Comparison of ENCODE assay signal across 19 cellular contexts in genomic region chr1:233121947-233122559, GRCh38.
"Had no signal": no experiment of that assay in that cellular context is flagged by ENCODE, and none has a peak within 500 bp of the region (broad histone marks: within the 10 kb centered on the region; RNA-seq: fewer than 3 reads in every experiment).

No MANE protein-coding gene starts in this region.

- H3K27ac ChIP-seq: cardiac muscle cell, esophagus muscularis mucosa, lower lobe of right lung, neural progenitor cell, spleen, upper lobe of left lung had no signal

- H3K36me3 ChIP-seq: cardiac muscle cell, lower lobe of right lung, neural progenitor cell, upper lobe of left lung had no signal

- H3K4me1 ChIP-seq: esophagus muscularis mucosa, lower lobe of right lung, neural progenitor cell, spleen, upper lobe of left lung had no signal

- H3K9ac ChIP-seq: neural progenitor cell had no signal

- H3K9me3 Mint-ChIP-seq: activated naive CD8-positive, alpha-beta T cell treated with anti-CD3 and anti-CD28 coated beads for 36 hours; dendritic cell treated with granulocyte-macrophage colony-stimulating factor and Interleukin-4, amounts not matched to agents 40 ng/mL and 50 ng/mL, for 4 days; effector memory CD8-positive, alpha-beta T cell; neural progenitor cell had no signal

- H2AFZ ChIP-seq: neural progenitor cell had no signal

- H3K4me1 Mint-ChIP-seq: activated naive CD8-positive, alpha-beta T cell treated with anti-CD3 and anti-CD28 coated beads for 36 hours; naive thymus-derived CD4-positive, alpha-beta T cell; neural progenitor cell had no signal

- H3K36me3 Mint-ChIP-seq: neural progenitor cell had no signal

- H3K27me3 Mint-ChIP-seq: activated naive CD8-positive, alpha-beta T cell treated with anti-CD3 and anti-CD28 coated beads for 36 hours; dendritic cell treated with granulocyte-macrophage colony-stimulating factor and Interleukin-4, amounts not matched to agents 40 ng/mL and 50 ng/mL, for 4 days; effector memory CD8-positive, alpha-beta T cell; naive thymus-derived CD4-positive, alpha-beta T cell; T-helper 17 cell had no signal

- DNase-seq: activated CD4-positive, alpha-beta T cell treated with anti-CD3 and anti-CD28 coated beads for 4 hours; activated CD4-positive, alpha-beta T cell treated with anti-CD3 and anti-CD28 coated beads, Interleukin-2, amount 50 U/mL, for 48 hours; activated CD4-positive, CD25-positive, alpha-beta regulatory T cell; activated naive CD4-positive, alpha-beta T cell treated with Interleukin-2 at 50 U/mL for 16 hours; activated naive CD8-positive, alpha-beta T cell treated with anti-CD3 and anti-CD28 coated beads for 36 hours; activated T-cell treated with anti-CD3 and anti-CD28 coated beads, Interleukin-2, amount 50 U/mL, for 48 hours; effector memory CD8-positive, alpha-beta T cell; foreskin fibroblast; lower lobe of right lung; naive thymus-derived CD4-positive, alpha-beta T cell; spleen; stimulated activated CD4-positive, alpha-beta T cell treated with anti-CD3 and anti-CD28 coated beads, Interleukin-4, amount 100 ng/mL, for 1 hour; stimulated activated naive CD4-positive, alpha-beta T cell treated with Interleukin-2 at 50 U/mL for 16 hours; T-helper 17 cell; upper lobe of left lung had no signal

- H3K9me3 ChIP-seq: esophagus muscularis mucosa, lower lobe of right lung, spleen, upper lobe of left lung had no signal

- H3K27ac Mint-ChIP-seq: activated naive CD8-positive, alpha-beta T cell treated with anti-CD3 and anti-CD28 coated beads for 36 hours; dendritic cell treated with granulocyte-macrophage colony-stimulating factor and Interleukin-4, amounts not matched to agents 40 ng/mL and 50 ng/mL, for 4 days; effector memory CD8-positive, alpha-beta T cell; naive thymus-derived CD4-positive, alpha-beta T cell; neural progenitor cell; T-helper 17 cell had no signal

- H3K4me3 ChIP-seq: cardiac muscle cell, esophagus muscularis mucosa, lower lobe of right lung, neural progenitor cell, spleen, upper lobe of left lung had no signal

- H3K27me3 ChIP-seq: cardiac muscle cell, esophagus muscularis mucosa, neural progenitor cell, spleen, upper lobe of left lung had no signal

- H3K4me3 Mint-ChIP-seq: activated naive CD8-positive, alpha-beta T cell treated with anti-CD3 and anti-CD28 coated beads for 36 hours; dendritic cell treated with granulocyte-macrophage colony-stimulating factor and Interleukin-4, amounts not matched to agents 40 ng/mL and 50 ng/mL, for 4 days; effector memory CD8-positive, alpha-beta T cell; naive thymus-derived CD4-positive, alpha-beta T cell; neural progenitor cell; T-helper 17 cell had no signal

- H3K4me2 ChIP-seq: neural progenitor cell had no signal
